ENCODE assay signal across 26 cellular contexts in genomic region chr9:124363326-124364096, GRCh38.
"Had no signal": no experiment of that assay in that cellular context is flagged by ENCODE, and none has a peak within 500 bp of the region (broad histone marks: within the 10 kb centered on the region; RNA-seq: fewer than 3 reads in every experiment).

No MANE protein-coding gene starts in this region.

- H3K4me1 ChIP-seq: gastroesophageal sphincter, prostate gland had no signal

- H3K4me3 ChIP-seq: body of pancreas, esophagus squamous epithelium, gastroesophageal sphincter, heart right ventricle, lung, prostate gland, stomach, suprapubic skin, tibial nerve had no signal

- H3K27ac Mint-ChIP-seq: activated naive CD8-positive, alpha-beta T cell treated with anti-CD3 and anti-CD28 coated beads for 36 hours; T-helper 2 cell treated with Interferon-gamma antibody and Interleukin-4, amounts not matched to agents 5 μg/mL and 100 μg/mL, for 36 hours had no signal

- DNase-seq: activated CD4-positive, alpha-beta T cell treated with anti-CD3 and anti-CD28 coated beads for 1 hour; activated CD8-positive, alpha-beta memory T cell treated with anti-CD3 and anti-CD28 coated beads for 24 hours; activated naive CD4-positive, alpha-beta T cell treated with Interleukin-2 at 50 U/mL for 16 hours; activated naive CD8-positive, alpha-beta T cell treated with anti-CD3 and anti-CD28 coated beads for 36 hours; activated T-cell treated with anti-CD3 and anti-CD28 coated beads, Interleukin-2, amount 50 U/mL, for 48 hours; body of pancreas; dermis blood vessel endothelial cell; effector memory CD4-positive, alpha-beta T cell; esophagus squamous epithelium; heart right ventricle; naive B cell; right cardiac atrium; stimulated activated CD4-positive, alpha-beta T cell treated with anti-CD3 and anti-CD28 coated beads, Interleukin-1b, Interleukin-23, amount 100 ng/mL, for 48 hours; stomach; T-cell; WERI-Rb-1 had no signal

- H3K27me3 ChIP-seq: body of pancreas, esophagus squamous epithelium, gastroesophageal sphincter, heart right ventricle, stomach, suprapubic skin, tibial nerve had no signal

- H3K9me3 Mint-ChIP-seq: activated naive CD8-positive, alpha-beta T cell treated with anti-CD3 and anti-CD28 coated beads for 36 hours; naive B cell; neural crest cell; stimulated activated effector memory CD8-positive, alpha-beta T cell treated with anti-CD3 and anti-CD28 coated beads, Interleukin-12 subunit alpha, Interleukin-12 subunit beta, amount 100 ng/mL, for 72 hours; T-cell; T-helper 2 cell treated with Interferon-gamma antibody and Interleukin-4, amounts not matched to agents 5 μg/mL and 100 μg/mL, for 36 hours had no signal

- H3K36me3 ChIP-seq: prostate gland had no signal

- FAIRE-seq: keratinocyte, urothelium cell line had no signal

- H3K9me3 ChIP-seq: body of pancreas, esophagus squamous epithelium, gastroesophageal sphincter, heart right ventricle, prostate gland, stomach, suprapubic skin, tibial nerve had no signal

- H3K4me3 Mint-ChIP-seq: activated naive CD8-positive, alpha-beta T cell treated with anti-CD3 and anti-CD28 coated beads for 36 hours; naive B cell; neural crest cell; stimulated activated effector memory CD8-positive, alpha-beta T cell treated with anti-CD3 and anti-CD28 coated beads, Interleukin-12 subunit alpha, Interleukin-12 subunit beta, amount 100 ng/mL, for 72 hours; T-cell; T-helper 2 cell treated with Interferon-gamma antibody and Interleukin-4, amounts not matched to agents 5 μg/mL and 100 μg/mL, for 36 hours had no signal

- H3K27me3 Mint-ChIP-seq: activated naive CD8-positive, alpha-beta T cell treated with anti-CD3 and anti-CD28 coated beads for 36 hours; naive B cell; T-cell had no signal

- H3K27ac ChIP-seq: body of pancreas, esophagus squamous epithelium, gastroesophageal sphincter, heart right ventricle, prostate gland, stomach, suprapubic skin, tibial nerve had no signal
